ENCODE assay signal across 8 cellular contexts in genomic region chr5:73499187-73499586, GRCh38. TPM values are rescaled to one million over a fixed set of nuclear protein-coding genes. Genes with fewer than 3 reads are reported as not detected.
DNase-seq lines count a peak whose midpoint lies in the region; ATAC-seq and TF ChIP-seq lines count a peak whose summit lies in the region.

No MANE protein-coding gene starts in this region.

- peak overlapping the region; percentile 95 to 97 for H3K4me3 ChIP-seq in testis

- H3K27ac ChIP-seq in testis = peak overlapping the region; percentile 95 to 98

- H3K27me3 ChIP-seq in testis = no peaks in the 10 kb centered on the region

- peaks cover 13% of the 10 kb centered on the region for H3K4me1 ChIP-seq in testis

- TF ChIP-seq POLR2A in testis (IDR thresholded peaks at IDR 0.05) = no peak

- no peaks in the 10 kb centered on the region for H3K36me3 ChIP-seq in testis (ENCODE audit: low read depth, missing control alignments)

- peaks cover 45% of the 10 kb centered on the region for H3K36me3 Mint-ChIP-seq in T-helper 2 cell treated with Interferon-gamma antibody and Interleukin-4, amounts not matched to agents 5 μg/mL and 100 μg/mL, for 36 hours (ENCODE audit: low read depth)
- peaks cover 30 to 34% of the 10 kb centered on the region in 2 donors for H3K36me3 Mint-ChIP-seq in activated naive CD4-positive, alpha-beta T cell treated with anti-CD3 and anti-CD28 coated beads, Interleukin-2, amount 50 U/mL, for 72 hours
- peaks cover 0 to 28% (median 7%) of the 10 kb centered on the region in 3 donors for H3K36me3 Mint-ChIP-seq in immature natural killer cell

- no peak for DNase-seq in T-helper 2 cell treated with Interferon-gamma antibody and Interleukin-4, amounts not matched to agents 5 μg/mL and 100 μg/mL, for 36 hours (ENCODE audit: low spot score)
- no peak for DNase-seq in T-helper 2 cell
- DNase-seq in activated naive CD4-positive, alpha-beta T cell treated with anti-CD3 and anti-CD28 coated beads, Interleukin-2, amount 50 U/mL, for 72 hours (ENCODE audit: low spot score in 2 of 2) = no peak
- DNase-seq in immature natural killer cell = no peak
- no peak for DNase-seq in testis
- DNase-seq in NCI-H774 (lab: John Stamatoyannopoulos, UW) = no peak
- no peak for DNase-seq in SW 1271 (lab: John Stamatoyannopoulos, UW)

- no peaks in the 10 kb centered on the region for H3K9me3 Mint-ChIP-seq in T-helper 2 cell treated with Interferon-gamma antibody and Interleukin-4, amounts not matched to agents 5 μg/mL and 100 μg/mL, for 36 hours
- no peaks in the 10 kb centered on the region for H3K9me3 Mint-ChIP-seq in activated naive CD4-positive, alpha-beta T cell treated with anti-CD3 and anti-CD28 coated beads, Interleukin-2, amount 50 U/mL, for 72 hours
- H3K9me3 Mint-ChIP-seq in immature natural killer cell = peaks cover 0 to 4% (median 0%) of the 10 kb centered on the region in 6 donors

- 4% methylated on average over 12 of the region's 12 CpGs for WGBS in testis, 2 donors

- no peak for ATAC-seq in activated naive CD4-positive, alpha-beta T cell treated with anti-CD3 and anti-CD28 coated beads, Interleukin-2, amount 50 U/mL, for 72 hours
- ATAC-seq in esophagus mucosa = no peak

- H3K9me3 ChIP-seq in testis = no peaks in the 10 kb centered on the region

- peak overlapping the region; percentile 99 for H3K4me3 Mint-ChIP-seq in T-helper 2 cell treated with Interferon-gamma antibody and Interleukin-4, amounts not matched to agents 5 μg/mL and 100 μg/mL, for 36 hours
- peak overlapping the region; percentile 96 to 98 (median 96) for H3K4me3 Mint-ChIP-seq in immature natural killer cell

- intact Hi-C loops in testis (cut with DNase I; ENCODE audit: low total_unique reads) = no loop called here

- H3K4me1 Mint-ChIP-seq in T-helper 2 cell treated with Interferon-gamma antibody and Interleukin-4, amounts not matched to agents 5 μg/mL and 100 μg/mL, for 36 hours (ENCODE audit: low read depth) = peaks cover 31% of the 10 kb centered on the region
- peaks cover 38 to 56% of the 10 kb centered on the region in 2 donors for H3K4me1 Mint-ChIP-seq in immature natural killer cell

- H3K27me3 Mint-ChIP-seq in T-helper 2 cell treated with Interferon-gamma antibody and Interleukin-4, amounts not matched to agents 5 μg/mL and 100 μg/mL, for 36 hours (ENCODE audit: low read depth) = peaks cover 8% of the 10 kb centered on the region
- H3K27me3 Mint-ChIP-seq in immature natural killer cell (ENCODE audit: low read depth in 3 of 3) = peaks cover 6 to 18% (median 6%) of the 10 kb centered on the region in 3 donors

- no peak for TF ChIP-seq CTCF in testis (IDR thresholded peaks at IDR 0.05)

- peak overlapping the region; percentile 100 for H3K27ac Mint-ChIP-seq in T-helper 2 cell treated with Interferon-gamma antibody and Interleukin-4, amounts not matched to agents 5 μg/mL and 100 μg/mL, for 36 hours
- peak overlapping the region; percentile 94 to 99 for H3K27ac Mint-ChIP-seq in activated naive CD4-positive, alpha-beta T cell treated with anti-CD3 and anti-CD28 coated beads, Interleukin-2, amount 50 U/mL, for 72 hours
- H3K27ac Mint-ChIP-seq in immature natural killer cell = peak overlapping the region; percentile 72 to 98 (median 94)

RNA-seq across cellular contexts. Expression of gene BTF3, which starts 0.9 kb away (rescaled TPM):
- 100 to 1,000 TPM; 971 TPM for total RNA-seq in activated naive CD4-positive, alpha-beta T cell treated with anti-CD3 and anti-CD28 coated beads, Interleukin-2, amount 50 U/mL, for 72 hours
- polyA plus RNA-seq in immature natural killer cell = 100 to 1,000 TPM; 483 to 591 (median 494) TPM
- total RNA-seq in testis = 100 to 1,000 TPM; 232 to 277 TPM
- polyA plus RNA-seq in testis (ENCODE audit: insufficient read depth, low read depth, low replicate concordance) = 387 TPM
- 764 TPM for total RNA-seq in esophagus mucosa

RNA-seq across cellular contexts. Expression of gene FOXD1, which starts 50.6 kb away (rescaled TPM):
- under 1 TPM in 1 of 2 donors, not detected in 1; 0.78 TPM for total RNA-seq in activated naive CD4-positive, alpha-beta T cell treated with anti-CD3 and anti-CD28 coated beads, Interleukin-2, amount 50 U/mL, for 72 hours
- polyA plus RNA-seq in immature natural killer cell (not detected), testis (ENCODE audit: insufficient read depth, low read depth, low replicate concordance) (9.1 TPM)
- total RNA-seq in testis (10 to 100 TPM in 1 of 2 donors, 1 to 10 TPM in 1; 7.4 to 12.8 TPM), esophagus mucosa (0.88 TPM)
